Comparison of ENCODE assay signal across 9 cellular contexts in genomic region chr19:6091771-6092291, GRCh38. TPM values are rescaled to one million over a fixed set of nuclear protein-coding genes. Genes with fewer than 3 reads are reported as not detected.
DNase-seq lines count a peak whose midpoint lies in the region; ATAC-seq, FAIRE-seq and TF ChIP-seq lines count a peak whose summit lies in the region.
"Had no signal": no experiment of that assay in that cellular context is flagged by ENCODE, and none has a peak within 500 bp of the region (broad histone marks: within the 10 kb centered on the region; RNA-seq: fewer than 3 reads in every experiment).

No MANE protein-coding gene starts in this region.

- H3K27me3 ChIP-seq in Panc1 (ENCODE audit: control insufficient read depth, insufficient read depth, low read length): no peaks in the 10 kb centered on the region
- peaks cover 37% of the 10 kb centered on the region for H3K27me3 ChIP-seq in neural progenitor cell
- H3K27me3 ChIP-seq in HAP-1 (ENCODE audit: low read depth): no peaks in the 10 kb centered on the region

- ATAC-seq in A549 (no peak), Panc1 (no peak)

- POLR2A ChIA-PET in A549 (lab: Yijun Ruan, JAX) (interaction anchor here (0.6 to 0.8 kb wide), 2 partner anchors 14 to 20 kb away, joined by 3 to 5 read pairs; no protein-coding TSS in a partner anchor), Panc1 (lab: Charles Lee) (interaction anchor here (0.7 kb wide), 1 partner anchor 24 kb away, joined by 4 read pairs; no protein-coding TSS in a partner anchor), GM10248 (lab: Yijun Ruan, JAX) (interaction anchor here (0.6 kb wide), 1 partner anchor 34 kb away, joined by 3 read pairs; no protein-coding TSS in a partner anchor)

- H3K27ac Mint-ChIP-seq in neural progenitor cell: peak overlapping the region; percentile 93

- peaks cover 50% of the 10 kb centered on the region for H3K4me1 Mint-ChIP-seq in neural progenitor cell

- no peak for DNase-seq in A549 (ENCODE audit: low read depth in 1 of 2, low spot score in 1 of 2)
- DNase-seq in Panc1 (ENCODE audit: low read depth, low spot score): no peak
- peak; percentile 62 for DNase-seq in fibroblast of gingiva (ENCODE audit: low read depth)
- no peak for DNase-seq in neural progenitor cell (ENCODE audit: low spot score)
- DNase-seq in HAP-1 (ENCODE audit: low spot score in 2 of 2): no peak
- DNase-seq in RKO (ENCODE audit: low spot score): no peak
- no peak for DNase-seq in stimulated activated CD4-positive, alpha-beta T cell treated with anti-CD3 and anti-CD28 coated beads, Interleukin-12 subunit alpha, Interleukin-12 subunit beta, amount 100 ng/mL, for 4 hours
- DNase-seq in GM10248 (ENCODE audit: extremely low spot score): no peak

- BruUV-seq in Panc1 (replicated peaks; lab: Mats Ljungman, UMichigan): no TSS peak

- H3K4me3 ChIP-seq in A549 (peak overlapping the region; percentile 36), Panc1 (ENCODE audit: low read depth in 2 of 2, low read length in 2 of 2) (peak overlapping the region; percentile 15 to 41; a peak in 3 of 4 replicates), neural progenitor cell (peak overlapping the region; percentile 20), HAP-1 (no peak overlapping the region)

- H3K9me3 Mint-ChIP-seq in neural progenitor cell: peaks cover 4% of the 10 kb centered on the region

- no peak for TF ChIP-seq RAD21 in A549 (conservative IDR thresholded peaks at IDR 0.05 in 1 of 2, IDR thresholded peaks at IDR 0.05 in 1 of 2)

- no peaks in the 10 kb centered on the region for H3K36me3 ChIP-seq in Panc1 (ENCODE audit: control insufficient read depth, insufficient read depth, low read length)
- no peaks in the 10 kb centered on the region for H3K36me3 ChIP-seq in neural progenitor cell
- H3K36me3 ChIP-seq in HAP-1 (replicated peaks): no peaks in the 10 kb centered on the region

- in situ Hi-C loops in Panc1 (cut with HindIII; ENCODE audit: low pct_unique_long_range_greater_than_20kb, low sequenced_read_pairs): no loop called here
- in situ Hi-C loops in HAP-1 (cut with MboI; ENCODE audit: low sequenced_read_pairs): no loop called here

- no peak overlapping the region for H2AFZ ChIP-seq in neural progenitor cell (replicated peaks)

- WGBS in A549 (ENCODE audit: missing lambda C conversion rate): 33% methylated on average over 8 of the region's 8 CpGs

- no peak for TF ChIP-seq EP300 in A549 (IDR thresholded peaks at IDR 0.05)

- peaks cover 9% of the 10 kb centered on the region for H3K36me3 Mint-ChIP-seq in neural progenitor cell

- H3K4me2 ChIP-seq in A549: peak overlapping the region; percentile 97
- peak overlapping the region; percentile 69 for H3K4me2 ChIP-seq in neural progenitor cell

- CTCF ChIA-PET in A549 (lab: Yijun Ruan, JAX) (interaction anchor here (0.6 to 1.4 kb wide), 3 partner anchors 33 to 44 kb away, joined by 3 to 6 read pairs (median 3); no protein-coding TSS in a partner anchor), Panc1 (lab: Charles Lee) (interaction anchor here (0.6 to 1.5 kb wide), 2 partner anchors 31 to 44 kb away, joined by 5 to 13 read pairs; no protein-coding TSS in a partner anchor), GM10248 (lab: Yijun Ruan, JAX) (interaction anchor here (1.2 kb wide), 1 partner anchor 42 kb away, joined by 3 read pairs; no protein-coding TSS in a partner anchor)

- H4K20me1 ChIP-seq in neural progenitor cell (ENCODE audit: low read depth): no peaks in the 10 kb centered on the region

- H3K4me3 Mint-ChIP-seq in neural progenitor cell: peak overlapping the region; percentile 72

- no peak overlapping the region for H3K9ac ChIP-seq in neural progenitor cell

- H3K9me3 ChIP-seq in A549 (no peaks in the 10 kb centered on the region), Panc1 (ENCODE audit: control insufficient read depth, insufficient read depth, low read depth, low read length) (no peaks in the 10 kb centered on the region), neural progenitor cell (ENCODE audit: low read depth) (no peaks in the 10 kb centered on the region), HAP-1 (no peaks in the 10 kb centered on the region)

- no peak for FAIRE-seq in A549 (lab: Jason Lieb, UNC)

- TF ChIP-seq CTCF in A549 (IDR thresholded peaks at IDR 0.05) (no peak), Panc1 (IDR thresholded peaks at IDR 0.05) (no peak), neural progenitor cell (IDR thresholded peaks at IDR 0.05) (no peak), GM10248 (IDR thresholded peaks at IDR 0.05; ENCODE audit: control extremely low read depth, extremely low read depth, low read depth, missing control alignments) (no peak)

- no peaks in the 10 kb centered on the region for H3K79me2 ChIP-seq in neural progenitor cell (ENCODE audit: low read depth)

- peaks cover 4% of the 10 kb centered on the region for H3K27me3 Mint-ChIP-seq in neural progenitor cell (ENCODE audit: insufficient read depth, low read depth)

- H3K4me1 ChIP-seq in A549 (peaks cover 41% of the 10 kb centered on the region), Panc1 (ENCODE audit: control insufficient read depth, insufficient read depth, low read length) (peaks cover 20% of the 10 kb centered on the region), neural progenitor cell (peaks cover 26% of the 10 kb centered on the region), HAP-1 (peaks cover 19% of the 10 kb centered on the region)

- TF ChIP-seq POLR2A in A549 (IDR thresholded peaks at IDR 0.05; ENCODE audit: low read length): no peak

- peaks cover 11% of the 10 kb centered on the region for H3F3A ChIP-seq in neural progenitor cell (ENCODE audit: low read depth)

- intact Hi-C loops in Panc1 (cut with micrococcal nuclease; ENCODE audit: unreplicated experiment): no loop called here

- H3K27ac ChIP-seq in A549: peak overlapping the region; percentile 76 to 89
- peak overlapping the region; percentile 49 for H3K27ac ChIP-seq in Panc1 (ENCODE audit: low read length)
- no peak overlapping the region for H3K27ac ChIP-seq in neural progenitor cell

TF ChIP-seq in A549, 52 proteins besides CTCF, POLR2A, EP300 and RAD21:
- no peak for TF ChIP-seq RNF2 (IDR thresholded peaks at IDR 0.05; ENCODE audit: borderline replicate concordance, low read depth)
- no peak for TF ChIP-seq KDM1A (IDR thresholded peaks at IDR 0.05; ENCODE audit: low read depth)
- no peak for TF ChIP-seq HOXA7 (CRISPR knock-in tag; IDR thresholded peaks at IDR 0.05)
- no peak for TF ChIP-seq CHD2 (IDR thresholded peaks at IDR 0.05; ENCODE audit: low read length, partially characterized antibody)
- no peak for TF ChIP-seq HOXB13 (CRISPR knock-in tag; IDR thresholded peaks at IDR 0.05; ENCODE audit: low read depth)
- no peak for TF ChIP-seq CBX8 (IDR thresholded peaks at IDR 0.05)
- TF ChIP-seq SREBF2 (IDR thresholded peaks at IDR 0.05): no peak
- TF ChIP-seq ZFP36 (IDR thresholded peaks at IDR 0.05; ENCODE audit: borderline replicate concordance, partially characterized antibody): no peak
- TF ChIP-seq MYC (IDR thresholded peaks at IDR 0.05; ENCODE audit: borderline replicate concordance, low read length): no peak
- no peak for TF ChIP-seq PBX3 (IDR thresholded peaks at IDR 0.05)
- TF ChIP-seq ESRRA (IDR thresholded peaks at IDR 0.05; ENCODE audit: borderline replicate concordance, low read length): no peak
- no peak for TF ChIP-seq CHD4 (IDR thresholded peaks at IDR 0.05; ENCODE audit: borderline replicate concordance)
- no peak for TF ChIP-seq EHMT2 (IDR thresholded peaks at IDR 0.05; ENCODE audit: low read depth)
- TF ChIP-seq MAFK (IDR thresholded peaks at IDR 0.05; ENCODE audit: partially characterized antibody): no peak
- TF ChIP-seq HES2 (IDR thresholded peaks at IDR 0.05): no peak
- no peak for TF ChIP-seq ELK1 (IDR thresholded peaks at IDR 0.05; ENCODE audit: low read depth, low read length)
- no peak for TF ChIP-seq NPAS2 (CRISPR knock-in tag; IDR thresholded peaks at IDR 0.05; ENCODE audit: borderline replicate concordance)

RNA-seq across cellular contexts. Expression of gene RFX2, which starts 18.5 kb away (rescaled TPM):
- 3.9 and 4.0 TPM in 2 replicates for polyA plus RNA-seq in A549 (2011; rRNA removed)
- polyA plus RNA-seq in A549 (2012; cell fraction: cytosol; rRNA removed): 6.9 and 8.4 TPM in 2 replicates
- 14.7 and 16.9 TPM in 2 replicates for polyA plus RNA-seq in A549 (2012; cell fraction: nucleus; rRNA removed)
- polyA plus RNA-seq in A549 (2017; fragmentation: RNase III; extraction: RNeasy Plus Mini Kit Qiagen cat#74134 plus additional on column Dnase treatment): 3.7 to 4.9 TPM (median 4.3 TPM) in 3 replicates
- 9.3 and 14.3 TPM in 2 replicates for polyA minus RNA-seq in A549 (2011; rRNA and poly(A)+ RNA removed)
- total RNA-seq in Panc1 (2021; ENCODE audit: unreplicated experiment): 8.0 TPM
- polyA plus RNA-seq in Panc1 (2012; ENCODE audit: insufficient read length): 7.3 TPM
- 6.2 and 11.0 TPM in 2 replicates for total RNA-seq in neural progenitor cell (ENCODE audit: low replicate concordance)

RNA-seq across cellular contexts. Expression of gene ACSBG2, which starts 43.6 kb away (rescaled TPM):
- polyA plus RNA-seq in A549 (2011; rRNA removed) (not detected in 2 replicates), A549 (2017; fragmentation: RNase III; extraction: RNeasy Plus Mini Kit Qiagen cat#74134 plus additional on column Dnase treatment) (not detected in 3 replicates)
- polyA plus RNA-seq in A549 (2012; cell fraction: cytosol; rRNA removed): not detected in 2 replicates
- polyA plus RNA-seq in A549 (2012; cell fraction: nucleus; rRNA removed): not detected in 2 replicates
- polyA minus RNA-seq in A549 (2011; rRNA and poly(A)+ RNA removed): not detected in 2 replicates
- total RNA-seq in Panc1 (2021; ENCODE audit: unreplicated experiment) (not detected), neural progenitor cell (ENCODE audit: low replicate concordance) (not detected in 2 replicates)
- polyA plus RNA-seq in Panc1 (2012; ENCODE audit: insufficient read length): not detected
- polyA plus RNA-seq: adipose tissue had no signal
